ENCODE assay signal across 33 cellular contexts in genomic region chr3:17501745-17502144, GRCh38.
"Had no signal": no experiment of that assay in that cellular context is flagged by ENCODE, and none has a peak within 500 bp of the region (broad histone marks: within the 10 kb centered on the region; RNA-seq: fewer than 3 reads in every experiment).

No MANE protein-coding gene starts in this region.

- H3K27ac ChIP-seq: ascending aorta, body of pancreas, brain microvascular endothelial cell, breast epithelium, cardiac muscle cell had no signal

- H3K36me3 ChIP-seq: adrenal gland, ascending aorta, brain microvascular endothelial cell, breast epithelium, cardiac muscle cell had no signal

- ATAC-seq: activated naive CD4-positive, alpha-beta T cell treated with anti-CD3 and anti-CD28 coated beads, Interleukin-2, amount 50 U/mL, for 72 hours; activated naive CD8-positive, alpha-beta T cell treated with anti-CD3 and anti-CD28 coated beads, Interleukin-2, amount 50 U/mL, for 24 hours; activated T-cell treated with anti-CD3 and anti-CD28 coated beads, Interleukin-2, amount 50 U/mL, for 4 hours; activated T-cell treated with anti-CD3 and anti-CD28 coated beads, Interleukin-2, amount 50 U/mL, for 72 hours; activated T-helper 17 cell treated with anti-CD3 and anti-CD28 coated beads, Interleukin-2, amount 50 U/mL, for 72 hours had no signal

- H3K4me3 ChIP-seq: adrenal gland, ascending aorta, body of pancreas, breast epithelium, cardiac muscle cell had no signal

- H3K4me1 ChIP-seq: body of pancreas, breast epithelium had no signal

- H3K27me3 ChIP-seq: adrenal gland, ascending aorta, body of pancreas, brain microvascular endothelial cell, breast epithelium, cardiac muscle cell had no signal

- FAIRE-seq: astrocyte, bronchial epithelial cell had no signal

- DNase-seq: activated effector memory CD4-positive, alpha-beta T cell treated with anti-CD3 and anti-CD28 coated beads, Interleukin-2, amount 50 U/mL, for 16 hours; activated effector memory CD4-positive, alpha-beta T cell treated with Interleukin-2 at 50 U/mL for 16 hours; activated gamma-delta T cell; activated gamma-delta T cell treated with Interleukin-2 at 50 U/mL for 16 hours; activated naive CD4-positive, alpha-beta T cell; activated naive CD4-positive, alpha-beta T cell treated with anti-CD3 and anti-CD28 coated beads for 36 hours; activated naive CD4-positive, alpha-beta T cell treated with anti-CD3 and anti-CD28 coated beads, Interleukin-2, amount 10 ng/mL, durations not matched to agents 7 days and 5 days; activated naive CD4-positive, alpha-beta T cell treated with anti-CD3 and anti-CD28 coated beads, Interleukin-2, amount 50 U/mL, for 16 hours; activated naive CD4-positive, alpha-beta T cell treated with Interleukin-2 at 50 U/mL for 16 hours; activated naive CD8-positive, alpha-beta T cell treated with anti-CD3 and anti-CD28 coated beads for 36 hours; activated naive CD8-positive, alpha-beta T cell treated with anti-CD3 and anti-CD28 coated beads, Interleukin-2, amount 10 ng/mL, durations not matched to agents 7 days and 5 days; activated naive CD8-positive, alpha-beta T cell treated with anti-CD3 and anti-CD28 coated beads, Interleukin-2, amount 50 U/mL, for 24 hours; activated T-cell treated with anti-CD3 and anti-CD28 coated beads, Interleukin-2, amount 50 U/mL, for 24 hours; activated T-cell treated with anti-CD3 and anti-CD28 coated beads, Interleukin-2, amount 50 U/mL, for 4 hours; activated T-cell treated with anti-CD3 and anti-CD28 coated beads, Interleukin-2, amount 50 U/mL, for 48 hours; activated T-cell treated with anti-CD3 and anti-CD28 coated beads, Interleukin-2, amount 50 U/mL, for 72 hours; adrenal gland; amniotic stem cell; amygdala; anterior cingulate cortex; aorta; body of pancreas; brain microvascular endothelial cell; caudate nucleus; central memory CD4-positive, alpha-beta T cell; cerebellar nuclear complex had no signal

- H3K9me3 ChIP-seq: adrenal gland, ascending aorta, body of pancreas, breast epithelium had no signal
